11 cellular contexts compared by ENCODE assay signal in genomic region chr6:15444881-15445280, GRCh38.
A peak's percentile ranks its signal among the peaks of the same experiment; 100 is the strongest.
DNase-seq lines count a peak whose midpoint lies in the region; ATAC-seq, FAIRE-seq and TF ChIP-seq lines count a peak whose summit lies in the region.
"Had no signal": no experiment of that assay in that cellular context is flagged by ENCODE, and none has a peak within 500 bp of the region (broad histone marks: within the 10 kb centered on the region; RNA-seq: fewer than 3 reads in every experiment).

No MANE protein-coding gene starts in this region.

- no peak overlapping the region for H3K9ac ChIP-seq in GM12878 (ENCODE audit: control insufficient read depth, insufficient read depth, low read length)

- TF ChIP-seq POLR2A in GM12878 (IDR thresholded peaks at IDR 0.05; ENCODE audit: low read depth, low read length) (no peak), gastrocnemius medialis (IDR thresholded peaks at IDR 0.05) (no peak)

- no peak overlapping the region for H3K4me2 ChIP-seq in GM12878 (ENCODE audit: control insufficient read depth, insufficient read depth)

- ATAC-seq in activated CD4-positive, alpha-beta T cell treated with anti-CD3 and anti-CD28 coated beads for 36 hours = no peak
- ATAC-seq in GM12878 (peak; percentile 34; the same call in 2 of the 3 replicates), gastrocnemius medialis (no peak), GM19397 (IDR thresholded peaks at IDR 0.05; ENCODE audit: unreplicated experiment) (no peak)
- ATAC-seq in activated CD4-positive, CD25-positive, alpha-beta regulatory T cell treated with anti-CD3 and anti-CD28 coated beads, Interleukin-2, amount 50 U/mL, for 24 hours = no peak
- ATAC-seq: activated naive CD8-positive, alpha-beta T cell treated with anti-CD3 and anti-CD28 coated beads, Interleukin-2, amount 50 U/mL, for 24 hours had no signal

- BruUV-seq in GM12878 (replicated peaks; lab: Mats Ljungman, UMichigan) = no TSS peak

- H3K79me2 ChIP-seq in GM12878 (ENCODE audit: control insufficient read depth, insufficient read depth, low read length) = peaks cover 71% of the 10 kb centered on the region

- H3K27ac Mint-ChIP-seq in activated CD4-positive, alpha-beta T cell treated with anti-CD3 and anti-CD28 coated beads for 36 hours = no peak overlapping the region
- H3K27ac Mint-ChIP-seq: activated naive CD8-positive, alpha-beta T cell treated with anti-CD3 and anti-CD28 coated beads, Interleukin-2, amount 50 U/mL, for 24 hours had no signal

- POLR2A ChIA-PET in activated CD4-positive, alpha-beta T cell treated with anti-CD3 and anti-CD28 coated beads for 36 hours (lab: Charles Lee) = no interaction called here
- POLR2A ChIA-PET in GM12878 (lab: Charles Lee) = interaction anchor here (1.1 to 2.2 kb wide), 2 partner anchors 12 to 31 kb away, joined by 3 to 8 read pairs; no protein-coding TSS in a partner anchor

- H3K4me3 ChIP-seq in GM12878 (no peak overlapping the region), gastrocnemius medialis (no peak overlapping the region)
- H3K4me3 ChIP-seq: lung had no signal

- in situ Hi-C loops in GM12878 (cut with MboI) (no loop called here), gastrocnemius medialis (cut with MboI; ENCODE audit: low sequenced_read_pairs in 4 of 4) (loop anchor here in 1 of 4 donors (25.0 kb wide), 1 partner anchor 183 kb away; no protein-coding TSS in a partner anchor)

- no peak overlapping the region for H2AFZ ChIP-seq in GM12878 (ENCODE audit: control insufficient read depth, low read depth, low read length)

- peak; percentile 23 for DNase-seq in activated CD4-positive, alpha-beta T cell treated with anti-CD3 and anti-CD28 coated beads for 36 hours
- DNase-seq in activated CD4-positive, alpha-beta T cell treated with anti-CD3 and anti-CD28 coated beads for 48 hours = no peak
- DNase-seq in NCI-H2029 (lab: John Stamatoyannopoulos, UW) (peak; percentile 72), GM12878 (ENCODE audit: low read depth, low spot score) (no peak), gastrocnemius medialis (no peak), HPDE6-E6E7 (ENCODE audit: extremely low spot score) (no peak)
- DNase-seq: activated naive CD8-positive, alpha-beta T cell treated with anti-CD3 and anti-CD28 coated beads, Interleukin-2, amount 50 U/mL, for 24 hours had no signal

- no peaks in the 10 kb centered on the region for H3K9me3 Mint-ChIP-seq in activated CD4-positive, alpha-beta T cell treated with anti-CD3 and anti-CD28 coated beads for 36 hours (ENCODE audit: low read depth)
- H3K9me3 Mint-ChIP-seq: activated naive CD8-positive, alpha-beta T cell treated with anti-CD3 and anti-CD28 coated beads, Interleukin-2, amount 50 U/mL, for 24 hours had no signal

- H3K36me3 ChIP-seq in GM12878 (ENCODE audit: control insufficient read depth in 2 of 2, insufficient read depth in 2 of 2, low read length in 1 of 2) (peaks cover 1 to 3% of the 10 kb centered on the region in 2 experiments; a peak in 2 of 4 replicates), gastrocnemius medialis (no peaks in the 10 kb centered on the region)

- TF ChIP-seq EP300 in GM12878 (IDR thresholded peaks at IDR 0.05; ENCODE audit: borderline replicate concordance in 1 of 2, control insufficient read depth in 1 of 2, low read depth in 2 of 2, low read length in 2 of 2) = no peak

- WGBS in GM12878 (ENCODE audit: insufficient coverage, insufficient replicate concordance, low lambda C conversion rate, missing lambda C conversion rate) = 100% methylated on average over 3 of the region's 3 CpGs

- CTCF ChIA-PET in activated CD4-positive, alpha-beta T cell treated with anti-CD3 and anti-CD28 coated beads for 36 hours (lab: Charles Lee) = interaction anchor here (0.6 to 1.0 kb wide), 2 partner anchors 10 to 55 kb away, joined by 3 read pairs; no protein-coding TSS in a partner anchor
- CTCF ChIA-PET in GM12878 (lab: Yijun Ruan, JAX) = interaction anchor here (0.6 to 3.0 kb wide), 12 partner anchors 12 to 195 kb away, joined by 3 to 17 read pairs (median 3); no protein-coding TSS in a partner anchor

- no peak overlapping the region for H3K4me3 Mint-ChIP-seq in activated CD4-positive, alpha-beta T cell treated with anti-CD3 and anti-CD28 coated beads for 36 hours
- H3K4me3 Mint-ChIP-seq: activated naive CD8-positive, alpha-beta T cell treated with anti-CD3 and anti-CD28 coated beads, Interleukin-2, amount 50 U/mL, for 24 hours had no signal

- H3K27ac ChIP-seq in GM12878 (ENCODE audit: control insufficient read depth, insufficient read depth) = no peak overlapping the region
- peak overlapping the region in 3 of 4 donors; percentile 21 to 71 (median 68) for H3K27ac ChIP-seq in gastrocnemius medialis
- H3K27ac ChIP-seq: epithelial cell of prostate had no signal

- SMC1A ChIA-PET in GM12878 (lab: Charles Lee; ENCODE audit: uncharacterized antibody, unreplicated experiment) = interaction anchor here (0.9 to 15.4 kb wide), 11 partner anchors 9 to 395 kb away, joined by 3 to 143 read pairs (median 4); no protein-coding TSS in a partner anchor

- no peaks in the 10 kb centered on the region for H3K27me3 Mint-ChIP-seq in activated CD4-positive, alpha-beta T cell treated with anti-CD3 and anti-CD28 coated beads for 36 hours
- H3K27me3 Mint-ChIP-seq: activated naive CD8-positive, alpha-beta T cell treated with anti-CD3 and anti-CD28 coated beads, Interleukin-2, amount 50 U/mL, for 24 hours had no signal

- intact Hi-C loops in activated CD4-positive, alpha-beta T cell treated with anti-CD3 and anti-CD28 coated beads for 36 hours (cut with DNase I, micrococcal nuclease) = loop anchor here (5.0 kb wide), 3 partner anchors 118 to 1233 kb away; partner anchors contain the start of gene JARID2 (in 1 of the 2)
- intact Hi-C loops in GM12878 (cut with micrococcal nuclease; ENCODE audit: unreplicated experiment) = loop anchor here (5.0 kb wide), 3 partner anchors 53 to 198 kb away; partner anchors contain the start of gene JARID2
- intact Hi-C loops in gastrocnemius medialis (cut with DNase I; ENCODE audit: low total_unique reads) = loop anchor here (5.0 kb wide), 2 partner anchors 178 to 523 kb away; no protein-coding TSS in a partner anchor

- TF ChIP-seq CTCF in GM12878 (IDR thresholded peaks at IDR 0.05 in 2 of 3, conservative IDR thresholded peaks at IDR 0.05 in 1 of 3; ENCODE audit: control insufficient read depth in 2 of 3, extremely low read depth in 1 of 3, insufficient read depth in 1 of 3, low read depth in 3 of 3, low read length in 3 of 3) = peak in 1 of 3 experiments; percentile 20; a peak in 1 of 6 replicates
- no peak for TF ChIP-seq CTCF in gastrocnemius medialis (IDR thresholded peaks at IDR 0.05 in 4 of 5, conservative IDR thresholded peaks at IDR 0.05 in 1 of 5)

- H3K36me3 Mint-ChIP-seq in activated CD4-positive, alpha-beta T cell treated with anti-CD3 and anti-CD28 coated beads for 36 hours (ENCODE audit: low read depth) = peaks cover 10% of the 10 kb centered on the region

- peaks cover 68% of the 10 kb centered on the region for H3K4me1 Mint-ChIP-seq in activated CD4-positive, alpha-beta T cell treated with anti-CD3 and anti-CD28 coated beads for 36 hours

- RAD21 ChIA-PET in GM12878 (lab: Charles Lee; ENCODE audit: unreplicated experiment) = interaction anchor here (0.6 to 1.8 kb wide), 8 partner anchors 10 to 192 kb away, joined by 3 to 8 read pairs (median 4); no protein-coding TSS in a partner anchor

- TF ChIP-seq RAD21 in GM12878 (IDR thresholded peaks at IDR 0.05; ENCODE audit: insufficient read depth, low read depth, low read length) = peak; percentile 40

- H4K20me1 ChIP-seq in GM12878 (ENCODE audit: control insufficient read depth, insufficient read depth) = no peaks in the 10 kb centered on the region

- H3K27me3 ChIP-seq in GM12878 (replicated peaks in 1 of 2; ENCODE audit: control insufficient read depth in 2 of 2, insufficient read depth in 2 of 2, low read length in 1 of 2) (no peaks in the 10 kb centered on the region), gastrocnemius medialis (no peaks in the 10 kb centered on the region)

- H3K4me1 ChIP-seq in GM12878 (ENCODE audit: control insufficient read depth, insufficient read depth, low read length) = peaks cover 5% of the 10 kb centered on the region
- peaks cover 60 to 82% of the 10 kb centered on the region in 2 donors for H3K4me1 ChIP-seq in gastrocnemius medialis

- no peak for FAIRE-seq in GM12878 (lab: Jason Lieb, UNC)

- no peaks in the 10 kb centered on the region for H3K9me3 ChIP-seq in GM12878 (replicated peaks; ENCODE audit: control insufficient read depth, insufficient read depth, low read length)
- H3K9me3 ChIP-seq in gastrocnemius medialis = no peaks in the 10 kb centered on the region

TF ChIP-seq in GM12878, 131 proteins besides CTCF, POLR2A, EP300 and RAD21 (continues in another document):
- TF ChIP-seq BCL3 (IDR thresholded peaks at IDR 0.05; ENCODE audit: borderline replicate concordance, insufficient read depth, low read depth, low read length, poor library complexity, severe bottlenecking) (no peak), USF1 (IDR thresholded peaks at IDR 0.05; ENCODE audit: borderline replicate concordance, extremely low read length, insufficient read depth, low read depth, low read length) (no peak), MLLT1 (IDR thresholded peaks at IDR 0.05) (no peak)

Comparison
In these comparisons a context has a peak if more than half of its experiments do, and no peak if none do; other contexts are left out.
1. DNase-seq: peak in activated CD4-positive, alpha-beta T cell treated with anti-CD3 and anti-CD28 coated beads for 36 hours (single experiment) and NCI-H2029 (single experiment); none in activated CD4-positive, alpha-beta T cell treated with anti-CD3 and anti-CD28 coated beads for 48 hours (single experiment), GM12878 (single experiment), gastrocnemius medialis (0 of 2) and HPDE6-E6E7 (single experiment).